Comparison of ENCODE assay signal across 21 cellular contexts in genomic region chr15:32091505-32092380, GRCh38.
DNase-seq lines count a peak whose midpoint lies in the region; ATAC-seq and TF ChIP-seq lines count a peak whose summit lies in the region.
"Had no signal": no experiment of that assay in that cellular context is flagged by ENCODE, and none has a peak within 500 bp of the region (broad histone marks: within the 10 kb centered on the region; RNA-seq: fewer than 3 reads in every experiment).

No MANE protein-coding gene starts in this region.

- H3K9me3 ChIP-seq in endodermal cell (ENCODE audit: control insufficient read depth, low read length) (no peaks in the 10 kb centered on the region), neuron (ENCODE audit: low read length) (no peaks in the 10 kb centered on the region)

- H3K4me3 ChIP-seq in LNCaP clone FGC (ENCODE audit: low read depth, low read length) (no peak overlapping the region), endodermal cell (ENCODE audit: low read length) (peak overlapping the region; percentile 27), neuron (ENCODE audit: low read length) (no peak overlapping the region)
- H3K4me3 ChIP-seq: BLaER1, K562, SJCRH30 had no signal

- H3K27me3 ChIP-seq in endodermal cell (ENCODE audit: control insufficient read depth, insufficient read depth, low read length, poor library complexity, severe bottlenecking): no peaks in the 10 kb centered on the region
- H3K27me3 ChIP-seq in neuron (ENCODE audit: insufficient read depth, low read length): no peaks in the 10 kb centered on the region
- H3K27me3 ChIP-seq: BLaER1, SJCRH30 had no signal

- 62 to 75% methylated on average over 2 to 4 of the region's 4 CpGs for WGBS in endodermal cell (ENCODE audit: insufficient coverage in 1 of 2, insufficient read length in 1 of 2), 2 experiments

- no peak overlapping the region for H3K9ac ChIP-seq in endodermal cell (ENCODE audit: extremely low read depth, low read length, poor library complexity, severe bottlenecking)
- H3K9ac ChIP-seq: BLaER1 had no signal

- peak overlapping the region; percentile 50; the same call in 1 of the 2 replicates for H3K27ac ChIP-seq in C4-2B
- no peak overlapping the region for H3K27ac ChIP-seq in endodermal cell (ENCODE audit: low read depth, low read length)
- H3K27ac ChIP-seq: BLaER1, RWPE1, SJCRH30 had no signal

- peak overlapping the region; percentile 3 for H2AFZ ChIP-seq in neuron (ENCODE audit: low read depth, low read length)

- H3K36me3 Mint-ChIP-seq in endodermal cell (ENCODE audit: low read depth): no peaks in the 10 kb centered on the region

- H3K4me1 ChIP-seq in endodermal cell (ENCODE audit: control insufficient read depth, insufficient read depth, low read length) (peaks cover 3% of the 10 kb centered on the region), neuron (ENCODE audit: insufficient read depth, low read length) (no peaks in the 10 kb centered on the region)
- H3K4me1 ChIP-seq: BLaER1, SJCRH30 had no signal

- H3K36me3 ChIP-seq in endodermal cell (ENCODE audit: control insufficient read depth, insufficient read depth, low read length): no peaks in the 10 kb centered on the region
- H3K36me3 ChIP-seq in neuron (ENCODE audit: insufficient read depth, low read length): no peaks in the 10 kb centered on the region
- H3K36me3 ChIP-seq: BLaER1, SJCRH30 had no signal

- no peak overlapping the region for H3K4me3 Mint-ChIP-seq in endodermal cell

- no peaks in the 10 kb centered on the region for H3K27me3 Mint-ChIP-seq in endodermal cell (ENCODE audit: insufficient read depth)

- H3K9me3 Mint-ChIP-seq in endodermal cell: no peaks in the 10 kb centered on the region

- peaks cover 17% of the 10 kb centered on the region for H3K4me1 Mint-ChIP-seq in endodermal cell

- TF ChIP-seq CTCF in C4-2B (conservative IDR thresholded peaks at IDR 0.05): no peak
- no peak for TF ChIP-seq CTCF in LNCaP clone FGC (IDR thresholded peaks at IDR 0.05; ENCODE audit: control insufficient read depth, extremely low read depth, insufficient read depth)
- no peak for TF ChIP-seq CTCF in endodermal cell (conservative IDR thresholded peaks at IDR 0.05)

- DNase-seq in LNCaP clone FGC (ENCODE audit: low read depth): peak; percentile 56
- no peak for DNase-seq in endodermal cell
- no peak for DNase-seq in NCI-H69 (lab: John Stamatoyannopoulos, UW)
- no peak for DNase-seq in DMS79 treated with DMSO at 0.1 percent for 48 hours (lab: John Stamatoyannopoulos, UW)
- no peak for DNase-seq in activated gamma-delta T cell treated with Interleukin-2 at 50 U/mL for 16 hours
- DNase-seq: DMS 273 treated with DMSO at 0.1 percent for 48 hours, GF-D8, HCEC 1CT, NCI-H1417 treated with DMSO at 0.1 percent for 48 hours, NCI-H2029, NCI-H2171 treated with DMSO at 0.1 percent for 48 hours, NCI-H446 treated with DMSO at 0.1 percent for 48 hours, NCI-H748 treated with DMSO at 0.1 percent for 48 hours, PC-3, SJCRH30 had no signal

- ATAC-seq in HG02938 (IDR thresholded peaks at IDR 0.05; ENCODE audit: unreplicated experiment): no peak
- ATAC-seq: K562, PC-3 had no signal

- H3K27ac Mint-ChIP-seq in endodermal cell: peak overlapping the region; percentile 82
